ENCODE assay signal across 18 cellular contexts in genomic region chr11:93622043-93622442, GRCh38. TPM values are rescaled to one million over a fixed set of nuclear protein-coding genes. Genes with fewer than 3 reads are reported as not detected.
DNase-seq lines count a peak whose midpoint lies in the region; ATAC-seq and TF ChIP-seq lines count a peak whose summit lies in the region.
"Had no signal": no experiment of that assay in that cellular context is flagged by ENCODE, and none has a peak within 500 bp of the region (broad histone marks: within the 10 kb centered on the region; RNA-seq: fewer than 3 reads in every experiment).

No MANE protein-coding gene starts in this region.

- TF ChIP-seq CTCF in Loucy (conservative IDR thresholded peaks at IDR 0.05; ENCODE audit: low read length) (peak; percentile 43), brain microvascular endothelial cell (IDR thresholded peaks at IDR 0.05; ENCODE audit: low read depth, low read length, missing control alignments) (peak; percentile 37), gastrocnemius medialis (IDR thresholded peaks at IDR 0.05 in 4 of 5, conservative IDR thresholded peaks at IDR 0.05 in 1 of 5) (peak in 4 of 5 experiments; percentile 23 to 47 (median 34)), omental fat pad (IDR thresholded peaks at IDR 0.05) (no peak)

- no peak overlapping the region for H3K9ac ChIP-seq in Loucy (ENCODE audit: low read depth, low read length, poor library complexity, severe bottlenecking)

- no peaks in the 10 kb centered on the region for H3K79me2 ChIP-seq in Loucy (ENCODE audit: insufficient read depth, low read length)

- intact Hi-C loops in gastrocnemius medialis (cut with DNase I; ENCODE audit: low total_unique reads) = loop anchor here (1.0 kb wide), 1 partner anchor 388 kb away; no protein-coding TSS in a partner anchor

- no peaks in the 10 kb centered on the region for H3K9me3 ChIP-seq in Loucy (ENCODE audit: insufficient read depth, low read depth, low read length)
- H3K9me3 ChIP-seq in gastrocnemius medialis = no peaks in the 10 kb centered on the region
- H3K9me3 ChIP-seq: body of pancreas, lower lobe of right lung, neutrophil had no signal

- H3K4me2 ChIP-seq in Loucy (ENCODE audit: low read depth, low read length, poor library complexity, severe bottlenecking) = no peak overlapping the region

- H3F3A ChIP-seq in Loucy (ENCODE audit: low read depth) = no peaks in the 10 kb centered on the region

- no peaks in the 10 kb centered on the region for H4K20me1 ChIP-seq in Loucy (ENCODE audit: insufficient read depth, low read length, poor library complexity, severe bottlenecking)

- no peak overlapping the region for H3K4me3 ChIP-seq in Loucy (ENCODE audit: low read length, poor library complexity, severe bottlenecking)
- no peak overlapping the region for H3K4me3 ChIP-seq in brain microvascular endothelial cell (ENCODE audit: low read depth, low read length)
- H3K4me3 ChIP-seq in gastrocnemius medialis = no peak overlapping the region
- H3K4me3 ChIP-seq: body of pancreas, lower lobe of right lung had no signal

- no peaks in the 10 kb centered on the region for H3K36me3 ChIP-seq in Loucy (ENCODE audit: insufficient read depth, low read length)
- no peaks in the 10 kb centered on the region for H3K36me3 ChIP-seq in brain microvascular endothelial cell (replicated peaks)
- H3K36me3 ChIP-seq in gastrocnemius medialis = no peaks in the 10 kb centered on the region
- H3K36me3 ChIP-seq: lower lobe of right lung, neutrophil had no signal

- H3K27me3 ChIP-seq in Loucy (ENCODE audit: insufficient read depth, low read length, poor library complexity, severe bottlenecking) = no peaks in the 10 kb centered on the region
- H3K27me3 ChIP-seq in brain microvascular endothelial cell (replicated peaks) = peaks cover 2% of the 10 kb centered on the region
- no peaks in the 10 kb centered on the region for H3K27me3 ChIP-seq in gastrocnemius medialis
- H3K27me3 ChIP-seq: body of pancreas had no signal

- no peaks in the 10 kb centered on the region for H3K9me2 ChIP-seq in Loucy (replicated peaks; ENCODE audit: low read depth, low read length)

- H2AFZ ChIP-seq in Loucy (ENCODE audit: low read length) = no peak overlapping the region

- H3K27ac ChIP-seq in brain microvascular endothelial cell = no peak overlapping the region
- no peak overlapping the region for H3K27ac ChIP-seq in gastrocnemius medialis
- H3K27ac ChIP-seq: body of pancreas, lower lobe of right lung, neutrophil had no signal

- peak; percentile 61 to 77 for ATAC-seq in gastrocnemius medialis
- no peak for ATAC-seq in omental fat pad (ENCODE audit: low FRiP score)
- ATAC-seq: body of pancreas, lower lobe of right lung had no signal

- in situ Hi-C loops in brain microvascular endothelial cell (cut with HindIII; ENCODE audit: low pct_ligation_motif_present, low sequenced_read_pairs) (no loop called here), gastrocnemius medialis (cut with MboI; ENCODE audit: low sequenced_read_pairs in 4 of 4) (no loop called here)

- no peak for TF ChIP-seq POLR2A in gastrocnemius medialis (IDR thresholded peaks at IDR 0.05)

- DNase-seq in DMS53 (lab: John Stamatoyannopoulos, UW) = peak; percentile 50
- no peak for DNase-seq in DMS53 treated with DMSO at 0.1 percent for 48 hours (lab: John Stamatoyannopoulos, UW; ENCODE audit: unreplicated experiment)
- DNase-seq in brain microvascular endothelial cell = no peak
- DNase-seq in gastrocnemius medialis = no peak
- DNase-seq in omental fat pad (ENCODE audit: low spot score) = no peak
- no peak for DNase-seq in NCI-H2171 treated with DMSO at 0.1 percent for 48 hours (lab: John Stamatoyannopoulos, UW)
- no peak for DNase-seq in SW 1271 (lab: John Stamatoyannopoulos, UW)
- DNase-seq: activated CD4-positive, alpha-beta T cell treated with anti-CD3 and anti-CD28 coated beads, Interleukin-2, amount 10 ng/mL, durations not matched to agents 7 days and 5 days; activated effector memory CD4-positive, alpha-beta T cell treated with anti-CD3 and anti-CD28 coated beads, Interleukin-2, amount 50 U/mL, for 16 hours; body of pancreas; DMS153; HFFc6; lower lobe of right lung; NCI-H2029 treated with DMSO at 0.1 percent for 48 hours; NK-92 treated with Interleukin-12 subunit alpha and Interleukin-12 subunit beta, amount 100 ng/mL, for 24 hours; stimulated activated CD4-positive, alpha-beta T cell treated with anti-CD3 and anti-CD28 coated beads, Interleukin-12 subunit alpha, Interleukin-12 subunit beta, amount 100 ng/mL, for 4 hours had no signal

- H3K4me1 ChIP-seq in Loucy (ENCODE audit: insufficient read depth, low read length, poor library complexity, severe bottlenecking) (no peaks in the 10 kb centered on the region), gastrocnemius medialis (no peaks in the 10 kb centered on the region)
- H3K4me1 ChIP-seq: lower lobe of right lung had no signal

RNA-seq across cellular contexts. Expression of gene CEP295, which starts 39.4 kb away (rescaled TPM):
- 10 to 100 TPM in 1 of 4 donors, 1 to 10 TPM in 3; 6.7 to 15.3 (median 8.9) TPM for total RNA-seq in gastrocnemius medialis
- 10 to 100 TPM in 3 of 4 donors, 1 to 10 TPM in 1; 7.3 to 21.0 (median 12.4) TPM for total RNA-seq in omental fat pad

Comparison
In these comparisons a context has a peak if more than half of its experiments do, and no peak if none do; other contexts are left out.
1. CTCF ChIP-seq: peak in Loucy (single experiment), brain microvascular endothelial cell (single experiment) and gastrocnemius medialis (4 of 5); none in omental fat pad (0 of 3).